In the genomic region with DNA sequence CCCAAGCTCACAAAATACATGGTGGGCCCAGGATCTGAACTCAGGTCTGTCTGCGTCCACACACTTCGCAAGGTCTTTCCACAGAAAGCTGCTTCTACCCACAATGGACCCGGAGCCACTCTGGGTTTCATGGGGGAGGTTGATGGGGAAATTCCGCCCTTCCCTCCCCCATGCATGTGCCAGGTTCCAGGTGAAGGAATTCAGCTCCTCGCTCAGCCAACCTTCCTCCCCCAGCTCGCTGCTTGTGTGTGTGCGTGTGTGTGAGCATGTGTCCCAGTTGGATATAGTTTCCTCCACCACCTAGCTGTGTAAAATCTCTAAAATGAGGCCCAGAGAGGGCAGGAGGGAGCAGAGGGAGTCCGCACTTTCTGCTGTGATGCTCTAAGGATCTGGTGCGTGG, we compare ENCODE assay signal across 17 cellular contexts. TPM values are rescaled to one million over a fixed set of nuclear protein-coding genes. Genes with fewer than 3 reads are reported as not detected.
DNase-seq lines count a peak whose midpoint lies in the region; ATAC-seq and TF ChIP-seq lines count a peak whose summit lies in the region.
"Had no signal": no experiment of that assay in that cellular context is flagged by ENCODE, and none has a peak within 500 bp of the region (broad histone marks: within the 10 kb centered on the region; RNA-seq: fewer than 3 reads in every experiment).

No MANE protein-coding gene starts in this region.

- TF ChIP-seq POLR2A in esophagus squamous epithelium (IDR thresholded peaks at IDR 0.05) = no peak

- H3K27ac Mint-ChIP-seq in IgD-negative memory B cell (peak overlapping the region in 1 of 3 donors; percentile 16), nephron (no peak overlapping the region)
- H3K27ac Mint-ChIP-seq: activated naive CD4-positive, alpha-beta T cell treated with anti-CD3 and anti-CD28 coated beads for 36 hours; T-cell had no signal

- H3K27me3 Mint-ChIP-seq in IgD-negative memory B cell = no peaks in the 10 kb centered on the region
- peaks cover 70% of the 10 kb centered on the region for H3K27me3 Mint-ChIP-seq in nephron (ENCODE audit: low read depth)

- DNase-seq in AG04450 (ENCODE audit: low read depth, low spot score) (no peak), esophagus squamous epithelium (lab: John Stamatoyannopoulos, UW) (no peak), left lobe of liver (ENCODE audit: low spot score) (no peak), SHP77 treated with DMSO at 0.1 percent for 48 hours (lab: John Stamatoyannopoulos, UW) (no peak), COLO668 (lab: John Stamatoyannopoulos, UW; ENCODE audit: unreplicated experiment) (no peak)
- DNase-seq: ACHN; activated CD8-positive, alpha-beta memory T cell treated with anti-CD3 and anti-CD28 coated beads, Interleukin-2, amount 50 U/mL, for 4 hours; activated naive CD4-positive, alpha-beta T cell treated with anti-CD3 and anti-CD28 coated beads for 36 hours; glutamatergic neuron; NCI-H2029; NCI-H69 had no signal

- no peaks in the 10 kb centered on the region for H3K36me3 Mint-ChIP-seq in IgD-negative memory B cell
- H3K36me3 Mint-ChIP-seq in nephron (ENCODE audit: low read depth) = no peaks in the 10 kb centered on the region
- H3K36me3 Mint-ChIP-seq: T-cell had no signal

- H3K36me3 ChIP-seq in esophagus squamous epithelium = no peaks in the 10 kb centered on the region
- H3K36me3 ChIP-seq: breast epithelium, Peyer's patch had no signal

- H3K27ac ChIP-seq in AG04450 (ENCODE audit: low read depth, low read length) (no peak overlapping the region), esophagus squamous epithelium (peak overlapping the region; percentile 22 to 85 (median 83))
- H3K27ac ChIP-seq: breast epithelium had no signal

- 88 to 91% methylated on average over 6 to 7 of the region's 9 CpGs for WGBS in esophagus squamous epithelium, 2 donors

- H3K9me3 ChIP-seq in AG04450 (ENCODE audit: control insufficient read depth, insufficient read depth, low read length) = peaks cover 10% of the 10 kb centered on the region
- no peaks in the 10 kb centered on the region for H3K9me3 ChIP-seq in esophagus squamous epithelium
- H3K9me3 ChIP-seq: Peyer's patch had no signal

- TF ChIP-seq CTCF in AG04450 (IDR thresholded peaks at IDR 0.05; ENCODE audit: low read depth, low read length) = no peak
- no peak for TF ChIP-seq CTCF in esophagus squamous epithelium (IDR thresholded peaks at IDR 0.05)
- TF ChIP-seq CTCF in nephron (IDR thresholded peaks at IDR 0.05; ENCODE audit: unreplicated experiment in 3 of 3) = no peak

- H3K4me1 Mint-ChIP-seq in IgD-negative memory B cell = peaks cover 15 to 36% (median 27%) of the 10 kb centered on the region in 3 donors
- peaks cover 37% of the 10 kb centered on the region for H3K4me1 Mint-ChIP-seq in nephron

- ATAC-seq in left lobe of liver = no peak
- no peak for ATAC-seq in GM21825 (IDR thresholded peaks at IDR 0.05; ENCODE audit: unreplicated experiment)
- ATAC-seq: T-cell had no signal

- H3K9me3 Mint-ChIP-seq in IgD-negative memory B cell (no peaks in the 10 kb centered on the region), nephron (no peaks in the 10 kb centered on the region)
- H3K9me3 Mint-ChIP-seq: activated naive CD4-positive, alpha-beta T cell treated with anti-CD3 and anti-CD28 coated beads for 36 hours had no signal

- H3K27me3 ChIP-seq in AG04450 (ENCODE audit: control insufficient read depth, insufficient read depth, low read length) = no peaks in the 10 kb centered on the region
- H3K27me3 ChIP-seq in esophagus squamous epithelium = no peaks in the 10 kb centered on the region
- H3K27me3 ChIP-seq: breast epithelium, Peyer's patch had no signal

- CTCF ChIA-PET in AG04450 (lab: Charles Lee) = interaction anchor here (0.6 kb wide), 1 partner anchor 81 kb away, joined by 3 read pairs; no protein-coding TSS in a partner anchor

- POLR2A ChIA-PET in AG04450 (lab: Yijun Ruan, JAX) = interaction anchor here (1.4 kb wide), 1 partner anchor 11 kb away, joined by 4 read pairs; no protein-coding TSS in a partner anchor

- H3K4me3 Mint-ChIP-seq in IgD-negative memory B cell (peak overlapping the region; percentile 35 to 95 (median 88)), nephron (peak overlapping the region in 2 of 3 experiments; percentile 18 to 43)
- H3K4me3 Mint-ChIP-seq: activated naive CD4-positive, alpha-beta T cell treated with anti-CD3 and anti-CD28 coated beads for 36 hours had no signal

- H3K4me3 ChIP-seq in AG04450 (ENCODE audit: low read depth, low read length) (peak overlapping the region; percentile 72), esophagus squamous epithelium (peak overlapping the region in 3 of 4 donors; percentile 57 to 69 (median 64))

- intact Hi-C loops in esophagus squamous epithelium (cut with DNase I) = no loop called here

- H3K4me1 ChIP-seq in esophagus squamous epithelium = peaks cover 60 to 100% (median 66%) of the 10 kb centered on the region in 3 donors

RNA-seq across cellular contexts. Expression of a gene that starts 1.0 kb away (rescaled TPM):
- polyA plus RNA-seq in AG04450 (2011; rRNA removed) (78.3 and 83.1 TPM in 2 replicates), IgD-negative memory B cell (17.5 TPM)
- 56.1 and 65.0 TPM in 2 replicates for polyA minus RNA-seq in AG04450 (2011; rRNA and poly(A)+ RNA removed)
- total RNA-seq in esophagus squamous epithelium (10 to 100 TPM; 15.6 to 36.1 (median 30.3) TPM), left lobe of liver (2.0 TPM)
- total RNA-seq: activated naive CD4-positive, alpha-beta T cell treated with anti-CD3 and anti-CD28 coated beads for 36 hours had no signal
